Comparison of ENCODE assay signal across 27 cellular contexts in genomic region chr2:6724572-6725140, GRCh38.
"Had no signal": no experiment of that assay in that cellular context is flagged by ENCODE, and none has a peak within 500 bp of the region (broad histone marks: within the 10 kb centered on the region; RNA-seq: fewer than 3 reads in every experiment).

No MANE protein-coding gene starts in this region.

- DNase-seq: activated CD4-positive, alpha-beta memory T cell treated with anti-CD3 and anti-CD28 coated beads for 36 hours; activated CD4-positive, alpha-beta T cell treated with anti-CD3 and anti-CD28 coated beads, Interleukin-2, amount 10 ng/mL, durations not matched to agents 24 days and 14 days; activated CD4-positive, CD25-positive, alpha-beta regulatory T cell treated with anti-CD3 and anti-CD28 coated beads, Interleukin-2, amount 50 U/mL, for 72 hours; activated CD8-positive, alpha-beta memory T cell treated with anti-CD3 and anti-CD28 coated beads, Interleukin-2, amount 50 U/mL, for 4 hours; activated effector memory CD4-positive, alpha-beta T cell treated with anti-CD3 and anti-CD28 coated beads, Interleukin-2, amount 50 U/mL, for 16 hours; activated naive CD4-positive, alpha-beta T cell treated with anti-CD3 and anti-CD28 coated beads for 36 hours; activated naive CD8-positive, alpha-beta T cell treated with anti-CD3 and anti-CD28 coated beads, Interleukin-2, amount 10 ng/mL, durations not matched to agents 7 days and 5 days; activated T-cell treated with anti-CD3 and anti-CD28 coated beads, Interleukin-2, amount 50 U/mL, for 1 hour; amygdala; caudate nucleus; cortex of kidney; foreskin fibroblast; left ventricle myocardium inferior; midbrain; naive thymus-derived CD8-positive, alpha-beta T cell; nucleus accumbens; pancreas; stimulated activated CD4-positive, alpha-beta T cell treated with anti-CD3 and anti-CD28 coated beads, Interleukin-15, amount 100 ng/mL, for 24 hours; stimulated activated CD4-positive, alpha-beta T cell treated with anti-CD3 and anti-CD28 coated beads, Interleukin-2, amount 100 ng/mL, for 24 hours; stimulated activated naive B cell treated with anti-CD40 and anti-IgM and Interleukin-4, amounts not matched to agents 10 μg/mL and 1 μg/mL and 100 μg/mL, for 72 hours; stomach; T-helper 17 cell; T1000; thyroid gland had no signal

- H3K36me3 ChIP-seq: left ventricle myocardium inferior, pancreas, prostate gland, stomach, thyroid gland had no signal

- ATAC-seq: naive thymus-derived CD8-positive, alpha-beta T cell; stimulated activated naive B cell treated with anti-CD40 and anti-IgM and Interleukin-4, amounts not matched to agents 10 μg/mL and 1 μg/mL and 100 μg/mL, for 72 hours; T-helper 17 cell had no signal

- H3K4me3 ChIP-seq: left ventricle myocardium inferior, pancreas, prostate gland, stomach, thyroid gland had no signal

- H3K9me3 ChIP-seq: left ventricle myocardium inferior, pancreas, prostate gland, stomach, thyroid gland had no signal

- H3K27ac ChIP-seq: left ventricle myocardium inferior, pancreas, prostate gland, stomach, thyroid gland had no signal

- H3K4me1 ChIP-seq: left ventricle myocardium inferior, pancreas, prostate gland, stomach, thyroid gland had no signal

- FAIRE-seq: endothelial cell of umbilical vein, pancreas, urothelium cell line had no signal

- H3K27me3 ChIP-seq: pancreas, stomach, thyroid gland had no signal
